In genomic region chr11:69525516-69526452, GRCh38 we compare ENCODE assay signal across 26 cellular contexts. TPM values are rescaled to one million over a fixed set of nuclear protein-coding genes. Genes with fewer than 3 reads are reported as not detected.
A peak's percentile ranks its signal among the peaks of the same experiment; 100 is the strongest.
DNase-seq lines count a peak whose midpoint lies in the region; ATAC-seq and TF ChIP-seq lines count a peak whose summit lies in the region.
"Had no signal": no experiment of that assay in that cellular context is flagged by ENCODE, and none has a peak within 500 bp of the region (broad histone marks: within the 10 kb centered on the region; RNA-seq: fewer than 3 reads in every experiment).

No MANE protein-coding gene starts in this region.

- WGBS in right lobe of liver (ENCODE audit: insufficient coverage, low coverage, low lambda C conversion rate, missing lambda C conversion rate): 82% methylated on average over 13 of the region's 19 CpGs
- WGBS in SK-N-SH (ENCODE audit: low lambda C conversion rate): 81% methylated on average over 16 of the region's 19 CpGs

- no peaks in the 10 kb centered on the region for H3K79me2 ChIP-seq in SK-N-SH (ENCODE audit: insufficient read depth)
- H3K79me2 ChIP-seq: parathyroid adenoma had no signal

- H3K9me2 ChIP-seq in SK-N-SH: no peaks in the 10 kb centered on the region

- no peak overlapping the region for H3K4me3 ChIP-seq in right lobe of liver
- no peak overlapping the region for H3K4me3 ChIP-seq in SK-N-SH (ENCODE audit: low read depth in 2 of 2, low read length in 1 of 2)
- H3K4me3 ChIP-seq: dorsolateral prefrontal cortex, right atrium auricular region had no signal

- H3K9ac ChIP-seq in SK-N-SH: no peak overlapping the region
- H3K9ac ChIP-seq: parathyroid adenoma had no signal

- no peak overlapping the region for H2AFZ ChIP-seq in SK-N-SH (ENCODE audit: low read depth)
- H2AFZ ChIP-seq: parathyroid adenoma had no signal

- no peak for TF ChIP-seq RAD21 in SK-N-SH (IDR thresholded peaks at IDR 0.05; ENCODE audit: low read length)

- H3K36me3 Mint-ChIP-seq in activated T-cell treated with anti-CD3 and anti-CD28 coated beads, Interleukin-2, amount 50 U/mL, for 24 hours (ENCODE audit: low read depth): no peaks in the 10 kb centered on the region
- H3K36me3 Mint-ChIP-seq in stimulated activated naive B cell treated with anti-CD40 and anti-IgM and Interleukin-4, amounts not matched to agents 10 μg/mL and 1 μg/mL and 100 μg/mL, for 72 hours: peaks cover 0 to 4% of the 10 kb centered on the region in 2 donors
- H3K36me3 Mint-ChIP-seq: activated CD4-positive, alpha-beta memory T cell treated with anti-CD3 and anti-CD28 coated beads for 36 hours; CD4-positive, CD25-positive, alpha-beta regulatory T cell; stimulated activated memory B cell treated with anti-CD40 and anti-IgM and Interleukin-4, amounts not matched to agents 10 μg/mL and 1 μg/mL and 100 μg/mL, for 72 hours had no signal

- H3K4me1 Mint-ChIP-seq in activated T-cell treated with anti-CD3 and anti-CD28 coated beads, Interleukin-2, amount 50 U/mL, for 24 hours (ENCODE audit: low read depth): no peaks in the 10 kb centered on the region
- peaks cover 23 to 35% of the 10 kb centered on the region in 2 donors for H3K4me1 Mint-ChIP-seq in stimulated activated naive B cell treated with anti-CD40 and anti-IgM and Interleukin-4, amounts not matched to agents 10 μg/mL and 1 μg/mL and 100 μg/mL, for 72 hours
- H3K4me1 Mint-ChIP-seq in stimulated activated naive CD8-positive, alpha-beta T cell treated with anti-CD3 and anti-CD28 coated beads, Interleukin-15, amount 100 ng/mL, for 72 hours: no peaks in the 10 kb centered on the region
- H3K4me1 Mint-ChIP-seq: CD4-positive, CD25-positive, alpha-beta regulatory T cell had no signal

- H3K27ac Mint-ChIP-seq in activated T-cell treated with anti-CD3 and anti-CD28 coated beads, Interleukin-2, amount 50 U/mL, for 24 hours: no peak overlapping the region
- H3K27ac Mint-ChIP-seq in stimulated activated naive B cell treated with anti-CD40 and anti-IgM and Interleukin-4, amounts not matched to agents 10 μg/mL and 1 μg/mL and 100 μg/mL, for 72 hours: peak overlapping the region; percentile 80
- no peak overlapping the region for H3K27ac Mint-ChIP-seq in stimulated activated naive CD8-positive, alpha-beta T cell treated with anti-CD3 and anti-CD28 coated beads, Interleukin-15, amount 100 ng/mL, for 72 hours
- H3K27ac Mint-ChIP-seq: activated CD4-positive, alpha-beta memory T cell treated with anti-CD3 and anti-CD28 coated beads for 36 hours; CD4-positive, CD25-positive, alpha-beta regulatory T cell; nephron; stimulated activated memory B cell treated with anti-CD40 and anti-IgM and Interleukin-4, amounts not matched to agents 10 μg/mL and 1 μg/mL and 100 μg/mL, for 72 hours had no signal

- H4K20me1 ChIP-seq in SK-N-SH (ENCODE audit: insufficient read depth): no peaks in the 10 kb centered on the region

- H3K27me3 ChIP-seq in right lobe of liver (no peaks in the 10 kb centered on the region), SK-N-SH (ENCODE audit: insufficient read depth) (no peaks in the 10 kb centered on the region)
- H3K27me3 ChIP-seq: right atrium auricular region had no signal

- H3K36me3 ChIP-seq in right lobe of liver (no peaks in the 10 kb centered on the region), SK-N-SH (replicated peaks in 1 of 2; ENCODE audit: control insufficient read depth in 1 of 2, insufficient read depth in 2 of 2, low read length in 1 of 2) (no peaks in the 10 kb centered on the region)
- H3K36me3 ChIP-seq: right atrium auricular region had no signal

- peak; percentile 11 for DNase-seq in activated T-cell treated with anti-CD3 and anti-CD28 coated beads, Interleukin-2, amount 50 U/mL, for 24 hours
- DNase-seq in activated T-cell treated with anti-CD3 and anti-CD28 coated beads for 4 hours: no peak
- no peak for DNase-seq in RWPE1 (ENCODE audit: low spot score)
- peak in 2 of 3 donors; percentile 2 to 35 for DNase-seq in right lobe of liver
- DNase-seq in stimulated activated naive B cell treated with anti-CD40 and anti-IgM and Interleukin-4, amounts not matched to agents 10 μg/mL and 1 μg/mL and 100 μg/mL, for 72 hours: no peak
- no peak for DNase-seq in stimulated activated naive CD8-positive, alpha-beta T cell treated with anti-CD3 and anti-CD28 coated beads, Interleukin-15, amount 100 ng/mL, for 72 hours
- no peak for DNase-seq in SK-N-SH
- DNase-seq: activated CD4-positive, alpha-beta memory T cell treated with anti-CD3 and anti-CD28 coated beads for 36 hours; CD4-positive, CD25-positive, alpha-beta regulatory T cell; NCI-H1105 treated with DMSO at 0.1 percent for 48 hours; NCI-H2029; NCI-H526; stimulated activated CD4-positive, alpha-beta T cell treated with anti-CD3 and anti-CD28 coated beads, Interleukin-12 subunit alpha, Interleukin-12 subunit beta, amount 100 ng/mL, for 4 hours; stimulated activated CD4-positive, alpha-beta T cell treated with anti-CD3 and anti-CD28 coated beads, Interleukin-4, amount 100 ng/mL, for 24 hours had no signal

- intact Hi-C loops in right lobe of liver (cut with DNase I): no loop called here

- H3K4me1 ChIP-seq in right lobe of liver: no peaks in the 10 kb centered on the region
- H3K4me1 ChIP-seq in SK-N-SH (ENCODE audit: control insufficient read depth in 1 of 2, insufficient read depth in 2 of 2, low read depth in 1 of 2, low read length in 1 of 2): peaks cover 0 to 7% of the 10 kb centered on the region in 2 experiments; a peak in 1 of 4 replicates
- H3K4me1 ChIP-seq: parathyroid adenoma, right atrium auricular region had no signal

- H3K4me3 Mint-ChIP-seq in activated T-cell treated with anti-CD3 and anti-CD28 coated beads, Interleukin-2, amount 50 U/mL, for 24 hours: no peak overlapping the region
- H3K4me3 Mint-ChIP-seq in stimulated activated naive B cell treated with anti-CD40 and anti-IgM and Interleukin-4, amounts not matched to agents 10 μg/mL and 1 μg/mL and 100 μg/mL, for 72 hours: no peak overlapping the region
- no peak overlapping the region for H3K4me3 Mint-ChIP-seq in stimulated activated naive CD8-positive, alpha-beta T cell treated with anti-CD3 and anti-CD28 coated beads, Interleukin-15, amount 100 ng/mL, for 72 hours
- H3K4me3 Mint-ChIP-seq: activated CD4-positive, alpha-beta memory T cell treated with anti-CD3 and anti-CD28 coated beads for 36 hours; CD4-positive, CD25-positive, alpha-beta regulatory T cell; nephron; stimulated activated memory B cell treated with anti-CD40 and anti-IgM and Interleukin-4, amounts not matched to agents 10 μg/mL and 1 μg/mL and 100 μg/mL, for 72 hours had no signal

- H3K9me3 ChIP-seq in right lobe of liver: no peaks in the 10 kb centered on the region
- H3K9me3 ChIP-seq in SK-N-SH: no peaks in the 10 kb centered on the region
- H3K9me3 ChIP-seq: right atrium auricular region had no signal

- no peaks in the 10 kb centered on the region for H3F3A ChIP-seq in SK-N-SH (replicated peaks; ENCODE audit: insufficient read depth)

- no peak overlapping the region for H3K4me2 ChIP-seq in SK-N-SH

- ATAC-seq in right lobe of liver (no peak), GM18519 (IDR thresholded peaks at IDR 0.05; ENCODE audit: low FRiP score, unreplicated experiment) (no peak)
- ATAC-seq in stimulated activated naive B cell treated with anti-CD40 and anti-IgM and Interleukin-4, amounts not matched to agents 10 μg/mL and 1 μg/mL and 100 μg/mL, for 72 hours (replicated peaks): no peak
- no peak for ATAC-seq in stimulated activated naive CD8-positive, alpha-beta T cell treated with anti-CD3 and anti-CD28 coated beads, Interleukin-15, amount 100 ng/mL, for 72 hours

- peak overlapping the region; percentile 80 for H3K27ac ChIP-seq in RWPE1
- H3K27ac ChIP-seq in right lobe of liver: no peak overlapping the region
- no peak overlapping the region for H3K27ac ChIP-seq in SK-N-SH (ENCODE audit: low read depth in 2 of 2, low read length in 1 of 2)
- H3K27ac ChIP-seq: dorsolateral prefrontal cortex, parathyroid adenoma, right atrium auricular region had no signal

- no peak for TF ChIP-seq EP300 in SK-N-SH (IDR thresholded peaks at IDR 0.05; ENCODE audit: borderline replicate concordance in 1 of 2, low read depth in 1 of 2, low read length in 1 of 2)

- TF ChIP-seq POLR2A in right lobe of liver (IDR thresholded peaks at IDR 0.05): no peak

- POLR2A ChIA-PET in RWPE1 (lab: Yijun Ruan, JAX; ENCODE audit: low non-redundant PET) (no interaction called here), SK-N-SH (lab: Yijun Ruan, JAX) (no interaction called here)

- H3K9me3 Mint-ChIP-seq in activated T-cell treated with anti-CD3 and anti-CD28 coated beads, Interleukin-2, amount 50 U/mL, for 24 hours: no peaks in the 10 kb centered on the region
- no peaks in the 10 kb centered on the region for H3K9me3 Mint-ChIP-seq in stimulated activated naive B cell treated with anti-CD40 and anti-IgM and Interleukin-4, amounts not matched to agents 10 μg/mL and 1 μg/mL and 100 μg/mL, for 72 hours
- H3K9me3 Mint-ChIP-seq in stimulated activated naive CD8-positive, alpha-beta T cell treated with anti-CD3 and anti-CD28 coated beads, Interleukin-15, amount 100 ng/mL, for 72 hours: no peaks in the 10 kb centered on the region
- H3K9me3 Mint-ChIP-seq: activated CD4-positive, alpha-beta memory T cell treated with anti-CD3 and anti-CD28 coated beads for 36 hours; nephron; stimulated activated memory B cell treated with anti-CD40 and anti-IgM and Interleukin-4, amounts not matched to agents 10 μg/mL and 1 μg/mL and 100 μg/mL, for 72 hours had no signal

- CTCF ChIA-PET in RWPE1 (lab: Yijun Ruan, JAX): no interaction called here
- CTCF ChIA-PET in SK-N-SH (lab: Yijun Ruan, JAX): no interaction called here

- TF ChIP-seq CTCF in RWPE1 (conservative IDR thresholded peaks at IDR 0.05; ENCODE audit: low read depth): no peak
- TF ChIP-seq CTCF in right lobe of liver (IDR thresholded peaks at IDR 0.05): no peak
- no peak for TF ChIP-seq CTCF in SK-N-SH (IDR thresholded peaks at IDR 0.05)

- H3K27me3 Mint-ChIP-seq in activated T-cell treated with anti-CD3 and anti-CD28 coated beads, Interleukin-2, amount 50 U/mL, for 24 hours: peaks cover 30% of the 10 kb centered on the region
- peaks cover 8 to 9% of the 10 kb centered on the region in 2 donors for H3K27me3 Mint-ChIP-seq in stimulated activated naive B cell treated with anti-CD40 and anti-IgM and Interleukin-4, amounts not matched to agents 10 μg/mL and 1 μg/mL and 100 μg/mL, for 72 hours
- peaks cover 20% of the 10 kb centered on the region for H3K27me3 Mint-ChIP-seq in stimulated activated naive CD8-positive, alpha-beta T cell treated with anti-CD3 and anti-CD28 coated beads, Interleukin-15, amount 100 ng/mL, for 72 hours

TF ChIP-seq in SK-N-SH, 30 proteins besides CTCF, POLR2A, EP300 and RAD21 (continues in another document):
- no peak for TF ChIP-seq USF1 (IDR thresholded peaks at IDR 0.05; ENCODE audit: borderline replicate concordance, low read depth)

RNA-seq across cellular contexts. Expression of gene LINC01488, which starts 44.3 kb away (rescaled TPM):
- total RNA-seq in right lobe of liver: 10 to 100 TPM in 1 of 6 experiments, 1 to 10 TPM in 3, under 1 TPM in 1, not detected in 1; 0.63 to 22.9 (median 1.1) TPM
- not detected in 2 replicates for polyA plus RNA-seq in SK-N-SH (2012; rRNA removed)
- polyA plus RNA-seq in SK-N-SH (2012; cell fraction: cytosol; rRNA removed): not detected in 2 replicates
- polyA plus RNA-seq in SK-N-SH (2012; cell fraction: nucleus; rRNA removed): 0.08 TPM in 1 of 2 replicates, not detected in the other
- total RNA-seq: A172; activated CD4-positive, alpha-beta memory T cell treated with anti-CD3 and anti-CD28 coated beads for 36 hours; CD4-positive, CD25-positive, alpha-beta regulatory T cell; dorsolateral prefrontal cortex; endothelial cell of umbilical vein; H4; M059J; mononuclear cell; right atrium auricular region; temporal lobe had no signal
- polyA plus RNA-seq: CD4-positive, CD25-positive, alpha-beta regulatory T cell; endothelial cell of umbilical vein had no signal

Comparison
In these comparisons a context has a peak if more than half of its experiments do, and no peak if none do; other contexts are left out.
1. DNase-seq: peak in activated T-cell treated with anti-CD3 and anti-CD28 coated beads, Interleukin-2, amount 50 U/mL, for 24 hours (single experiment) and right lobe of liver (2 of 3); none in activated T-cell treated with anti-CD3 and anti-CD28 coated beads for 4 hours (single experiment), RWPE1 (single experiment), stimulated activated naive B cell treated with anti-CD40 and anti-IgM and Interleukin-4, amounts not matched to agents 10 μg/mL and 1 μg/mL and 100 μg/mL, for 72 hours (single experiment), stimulated activated naive CD8-positive, alpha-beta T cell treated with anti-CD3 and anti-CD28 coated beads, Interleukin-15, amount 100 ng/mL, for 72 hours (0 of 2) and SK-N-SH (single experiment).